Comparison of ENCODE assay signal across 10 cellular contexts in genomic region chr5:176794509-176794908, GRCh38. TPM values are rescaled to one million over a fixed set of nuclear protein-coding genes. Genes with fewer than 3 reads are reported as not detected.
"Had no signal": no experiment of that assay in that cellular context is flagged by ENCODE, and none has a peak within 500 bp of the region (broad histone marks: within the 10 kb centered on the region; RNA-seq: fewer than 3 reads in every experiment).

No MANE protein-coding gene starts in this region.

- H2AFZ ChIP-seq: GM23248 had no signal

- H3K9ac ChIP-seq: GM23248 had no signal

- FAIRE-seq: H54, HepG2 had no signal

- H3K27ac ChIP-seq: GM23248, HL-60 had no signal

- H3K27ac Mint-ChIP-seq: HFFc6 had no signal

- H3K36me3 Mint-ChIP-seq: IgD-negative memory B cell had no signal

- H3K4me3 Mint-ChIP-seq: H9, HFFc6, IgD-negative memory B cell had no signal

- H3K4me3 ChIP-seq: GM23248 had no signal

- H3K9me3 Mint-ChIP-seq: H9, HFFc6 had no signal

- DNase-seq: GM23248, GOT3, H9, HCEC 1CT, HFFc6, KBM-7 had no signal

RNA-seq across cellular contexts. Expression of gene UNC5A, which starts 15.8 kb away (rescaled TPM):
- total RNA-seq: GM23248, HepG2, HFFc6 had no signal
- polyA plus RNA-seq: GM23248, HepG2, IgD-negative memory B cell had no signal
